In genomic region chr2:64636105-64636873, GRCh38 we compare ENCODE assay signal across 7 cellular contexts.
DNase-seq lines count a peak whose midpoint lies in the region; ATAC-seq and TF ChIP-seq lines count a peak whose summit lies in the region.

No MANE protein-coding gene starts in this region.

- peak overlapping the region; percentile 53 for H3K4me3 Mint-ChIP-seq in nephron progenitor cell

- peaks cover 43% of the 10 kb centered on the region for H3K36me3 Mint-ChIP-seq in nephron progenitor cell (ENCODE audit: low read depth)

- peaks cover 91% of the 10 kb centered on the region for H3K4me1 Mint-ChIP-seq in nephron progenitor cell

- ATAC-seq in GM18909 (IDR thresholded peaks at IDR 0.05; ENCODE audit: poor library complexity, unreplicated experiment) (peak; percentile 67), HG02870 (IDR thresholded peaks at IDR 0.05; ENCODE audit: unreplicated experiment) (peak; percentile 67)

- no peak for TF ChIP-seq CTCF in nephron progenitor cell (IDR thresholded peaks at IDR 0.05)
- TF ChIP-seq CTCF in foreskin fibroblast (IDR thresholded peaks at IDR 0.05; ENCODE audit: low read depth, low read length): no peak

- H3K9me3 Mint-ChIP-seq in nephron progenitor cell: no peaks in the 10 kb centered on the region

- H3K27me3 Mint-ChIP-seq in nephron progenitor cell (ENCODE audit: low read depth, poor library complexity): no peaks in the 10 kb centered on the region

- H3K4me3 ChIP-seq in foreskin fibroblast (ENCODE audit: low read depth in 1 of 2, low read length in 2 of 2): no peak overlapping the region

- H3K27ac Mint-ChIP-seq in nephron progenitor cell: peak overlapping the region; percentile 55

- peak; percentile 89 for DNase-seq in SKM-1 (lab: John Stamatoyannopoulos, UW; ENCODE audit: unreplicated experiment)
- DNase-seq in nephron progenitor cell: no peak
- DNase-seq in DMS79 (lab: John Stamatoyannopoulos, UW): no peak
- DNase-seq in islet precursor cell: no peak
- no peak for DNase-seq in foreskin fibroblast
